In the genomic region with DNA sequence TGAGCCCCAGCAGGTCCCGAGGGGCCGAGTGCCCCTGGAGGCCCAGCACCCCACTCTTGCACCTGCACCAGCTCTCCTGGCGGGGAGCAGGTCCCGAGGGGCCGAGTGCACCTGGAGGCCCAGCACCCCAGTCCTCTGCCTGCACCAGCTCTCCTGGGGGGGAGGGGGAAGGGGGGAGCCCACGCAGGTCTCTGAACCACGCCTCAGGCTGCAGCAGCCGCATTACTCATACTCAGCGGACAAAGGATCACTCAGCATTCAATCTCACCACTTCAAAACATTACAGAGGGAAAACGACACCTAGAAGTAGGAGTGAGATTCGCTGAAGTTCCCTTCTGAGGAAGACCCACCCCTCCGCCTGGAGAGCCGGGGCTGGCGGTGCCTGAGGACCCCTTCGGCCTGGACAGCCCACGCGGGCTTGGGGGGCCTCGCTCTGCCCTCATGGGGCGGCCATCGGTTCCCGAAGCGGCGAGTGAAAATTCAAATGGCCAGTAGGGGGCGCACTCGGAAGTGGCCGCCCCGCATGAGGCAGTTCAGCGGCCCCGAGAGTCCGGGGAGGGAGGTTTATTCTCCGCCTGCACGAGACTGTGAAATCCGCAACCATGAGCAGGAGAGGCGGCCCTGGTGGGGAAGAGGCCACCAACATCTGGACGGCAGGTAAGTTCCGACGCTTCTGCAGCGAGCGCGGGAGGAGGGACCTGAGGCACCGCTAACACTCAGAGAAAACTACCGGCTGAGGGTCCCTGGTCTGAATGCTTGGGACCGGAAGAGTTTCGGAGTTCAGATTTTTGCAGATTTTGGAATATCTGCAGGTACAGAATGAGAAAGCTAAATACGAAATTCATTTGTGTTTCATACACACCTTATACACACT, we compare ENCODE assay signal across 1 cellular context.
A peak's percentile ranks its signal among the peaks of the same experiment; 100 is the strongest.
TF ChIP-seq lines count a peak whose summit lies in the region.

No MANE protein-coding gene starts in this region.

TF ChIP-seq in HepG2, 621 proteins besides CTCF, POLR2A, EP300 and RAD21 (continued from another document and continues in another):
- peak; percentile 82 for TF ChIP-seq SALL1 (CRISPR knock-in tag; IDR thresholded peaks at IDR 0.05)
- TF ChIP-seq ZNF234 (CRISPR knock-in tag; conservative IDR thresholded peaks at IDR 0.05), result 0 out of 2 replicates have a peak, but pooled peaks have one; percentile 64
- TF ChIP-seq MAZ (IDR thresholded peaks at IDR 0.05; ENCODE audit: borderline replicate concordance, low read depth, low read length), result no peak
- peak; percentile 44; the same call in 1 of the 2 replicates for TF ChIP-seq MAZ (CRISPR knock-in tag; IDR thresholded peaks at IDR 0.05; ENCODE audit: low read depth)
- TF ChIP-seq RXRB (CRISPR knock-in tag; IDR thresholded peaks at IDR 0.05; ENCODE audit: borderline replicate concordance), result peak; percentile 52; the same call in 1 of the 2 replicates
- TF ChIP-seq GZF1 (CRISPR knock-in tag; IDR thresholded peaks at IDR 0.05), result peak; percentile 73
- TF ChIP-seq KDM5A (IDR thresholded peaks at IDR 0.05; ENCODE audit: borderline replicate concordance, low read length), result peak; percentile 20; the same call in 1 of the 2 replicates
- TF ChIP-seq, protein P1, sequence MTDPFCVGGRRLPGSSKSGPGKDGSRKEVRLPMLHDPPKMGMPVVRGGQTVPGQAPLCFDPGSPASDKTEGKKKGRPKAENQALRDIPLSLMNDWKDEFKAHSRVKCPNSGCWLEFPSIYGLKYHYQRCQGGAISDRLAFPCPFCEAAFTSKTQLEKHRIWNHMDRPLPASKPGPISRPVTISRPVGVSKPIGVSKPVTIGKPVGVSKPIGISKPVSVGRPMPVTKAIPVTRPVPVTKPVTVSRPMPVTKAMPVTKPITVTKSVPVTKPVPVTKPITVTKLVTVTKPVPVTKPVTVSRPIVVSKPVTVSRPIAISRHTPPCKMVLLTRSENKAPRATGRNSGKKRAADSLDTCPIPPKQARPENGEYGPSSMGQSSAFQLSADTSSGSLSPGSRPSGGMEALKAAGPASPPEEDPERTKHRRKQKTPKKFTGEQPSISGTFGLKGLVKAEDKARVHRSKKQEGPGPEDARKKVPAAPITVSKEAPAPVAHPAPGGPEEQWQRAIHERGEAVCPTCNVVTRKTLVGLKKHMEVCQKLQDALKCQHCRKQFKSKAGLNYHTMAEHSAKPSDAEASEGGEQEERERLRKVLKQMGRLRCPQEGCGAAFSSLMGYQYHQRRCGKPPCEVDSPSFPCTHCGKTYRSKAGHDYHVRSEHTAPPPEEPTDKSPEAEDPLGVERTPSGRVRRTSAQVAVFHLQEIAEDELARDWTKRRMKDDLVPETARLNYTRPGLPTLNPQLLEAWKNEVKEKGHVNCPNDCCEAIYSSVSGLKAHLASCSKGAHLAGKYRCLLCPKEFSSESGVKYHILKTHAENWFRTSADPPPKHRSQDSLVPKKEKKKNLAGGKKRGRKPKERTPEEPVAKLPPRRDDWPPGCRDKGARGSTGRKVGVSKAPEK (CRISPR knock-in tag; IDR thresholded peaks at IDR 0.05; ENCODE audit: borderline replicate concordance), result 0 out of 2 replicates have a peak, but pooled peaks have one; percentile 2
- TF ChIP-seq NPAS2 (CRISPR knock-in tag; IDR thresholded peaks at IDR 0.05; ENCODE audit: borderline replicate concordance), result no peak
- TF ChIP-seq, protein P2, sequence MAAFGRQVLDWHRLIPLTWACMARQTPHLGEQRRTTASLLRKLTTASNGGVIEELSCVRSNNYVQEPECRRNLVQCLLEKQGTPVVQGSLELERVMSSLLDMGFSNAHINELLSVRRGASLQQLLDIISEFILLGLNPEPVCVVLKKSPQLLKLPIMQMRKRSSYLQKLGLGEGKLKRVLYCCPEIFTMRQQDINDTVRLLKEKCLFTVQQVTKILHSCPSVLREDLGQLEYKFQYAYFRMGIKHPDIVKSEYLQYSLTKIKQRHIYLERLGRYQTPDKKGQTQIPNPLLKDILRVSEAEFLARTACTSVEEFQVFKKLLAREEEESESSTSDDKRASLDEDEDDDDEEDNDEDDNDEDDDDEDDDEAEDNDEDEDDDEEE (CRISPR knock-in tag; IDR thresholded peaks at IDR 0.05), result 0 out of 2 replicates have a peak, but pooled peaks have one; percentile 59
- 0 out of 2 replicates have a peak, but pooled peaks have one; percentile 21 for TF ChIP-seq ZNF44 (CRISPR knock-in tag; IDR thresholded peaks at IDR 0.05)
- TF ChIP-seq HES4 (CRISPR knock-in tag; IDR thresholded peaks at IDR 0.05; ENCODE audit: borderline replicate concordance), result peak; percentile 30; the same call in 1 of the 2 replicates
- 0 out of 2 replicates have a peak, but pooled peaks have one; percentile 8 for TF ChIP-seq NRL (CRISPR knock-in tag; IDR thresholded peaks at IDR 0.05; ENCODE audit: borderline replicate concordance)
- TF ChIP-seq POLR2AphosphoS5 (IDR thresholded peaks at IDR 0.05; ENCODE audit: low read depth, low read length), result peak; percentile 53; the same call in 1 of the 2 replicates
- peak; percentile 50 for TF ChIP-seq ISL2 (CRISPR knock-in tag; IDR thresholded peaks at IDR 0.05)
- TF ChIP-seq MZF1 (CRISPR knock-in tag; IDR thresholded peaks at IDR 0.05; ENCODE audit: borderline replicate concordance), result 0 out of 2 replicates have a peak, but pooled peaks have one; percentile 34
- TF ChIP-seq NAIF1 (CRISPR knock-in tag; IDR thresholded peaks at IDR 0.05; ENCODE audit: borderline replicate concordance), result 0 out of 2 replicates have a peak, but pooled peaks have one; percentile 45
- peak; percentile 14; the same call in 1 of the 2 replicates for TF ChIP-seq SMC3 (IDR thresholded peaks at IDR 0.05; ENCODE audit: low read length)
- TF ChIP-seq, protein P3, sequence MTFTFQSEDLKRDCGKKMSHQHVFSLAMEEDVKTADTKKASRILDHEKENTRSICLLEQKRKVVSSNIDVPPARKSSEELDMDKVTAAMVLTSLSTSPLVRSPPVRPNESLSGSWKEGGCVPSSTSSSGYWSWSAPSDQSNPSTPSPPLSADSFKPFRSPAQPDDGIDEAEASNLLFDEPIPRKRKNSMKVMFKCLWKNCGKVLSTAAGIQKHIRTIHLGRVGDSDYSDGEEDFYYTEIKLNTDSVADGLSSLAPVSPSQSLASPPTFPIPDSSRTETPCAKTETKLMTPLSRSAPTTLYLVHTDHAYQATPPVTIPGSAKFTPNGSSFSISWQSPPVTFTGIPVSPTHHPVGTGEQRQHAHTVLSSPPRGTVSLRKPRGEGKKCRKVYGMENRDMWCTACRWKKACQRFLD (CRISPR knock-in tag; IDR thresholded peaks at IDR 0.05; ENCODE audit: borderline replicate concordance), result 0 out of 2 replicates have a peak, but pooled peaks have one; percentile 28
- peak; percentile 69 for TF ChIP-seq RXRA (CRISPR knock-in tag; IDR thresholded peaks at IDR 0.05)
- TF ChIP-seq BCL6 (CRISPR knock-in tag; IDR thresholded peaks at IDR 0.05), result peak; percentile 24; the same call in 1 of the 2 replicates
- peak; percentile 80 for TF ChIP-seq YEATS4 (CRISPR knock-in tag; IDR thresholded peaks at IDR 0.05; ENCODE audit: borderline replicate concordance)
- peak; percentile 92 for TF ChIP-seq ZNF501 (CRISPR knock-in tag; IDR thresholded peaks at IDR 0.05)
- TF ChIP-seq MAFG (CRISPR knock-in tag; IDR thresholded peaks at IDR 0.05), result no peak
- TF ChIP-seq AGO1 (IDR thresholded peaks at IDR 0.05; ENCODE audit: low read depth, low read length, poor library complexity, severe bottlenecking), result peak; percentile 81
- TF ChIP-seq, protein P4, sequence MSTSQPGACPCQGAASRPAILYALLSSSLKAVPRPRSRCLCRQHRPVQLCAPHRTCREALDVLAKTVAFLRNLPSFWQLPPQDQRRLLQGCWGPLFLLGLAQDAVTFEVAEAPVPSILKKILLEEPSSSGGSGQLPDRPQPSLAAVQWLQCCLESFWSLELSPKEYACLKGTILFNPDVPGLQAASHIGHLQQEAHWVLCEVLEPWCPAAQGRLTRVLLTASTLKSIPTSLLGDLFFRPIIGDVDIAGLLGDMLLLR (CRISPR knock-in tag; IDR thresholded peaks at IDR 0.05), result peak; percentile 60; the same call in 1 of the 2 replicates
- TF ChIP-seq, protein P5, sequence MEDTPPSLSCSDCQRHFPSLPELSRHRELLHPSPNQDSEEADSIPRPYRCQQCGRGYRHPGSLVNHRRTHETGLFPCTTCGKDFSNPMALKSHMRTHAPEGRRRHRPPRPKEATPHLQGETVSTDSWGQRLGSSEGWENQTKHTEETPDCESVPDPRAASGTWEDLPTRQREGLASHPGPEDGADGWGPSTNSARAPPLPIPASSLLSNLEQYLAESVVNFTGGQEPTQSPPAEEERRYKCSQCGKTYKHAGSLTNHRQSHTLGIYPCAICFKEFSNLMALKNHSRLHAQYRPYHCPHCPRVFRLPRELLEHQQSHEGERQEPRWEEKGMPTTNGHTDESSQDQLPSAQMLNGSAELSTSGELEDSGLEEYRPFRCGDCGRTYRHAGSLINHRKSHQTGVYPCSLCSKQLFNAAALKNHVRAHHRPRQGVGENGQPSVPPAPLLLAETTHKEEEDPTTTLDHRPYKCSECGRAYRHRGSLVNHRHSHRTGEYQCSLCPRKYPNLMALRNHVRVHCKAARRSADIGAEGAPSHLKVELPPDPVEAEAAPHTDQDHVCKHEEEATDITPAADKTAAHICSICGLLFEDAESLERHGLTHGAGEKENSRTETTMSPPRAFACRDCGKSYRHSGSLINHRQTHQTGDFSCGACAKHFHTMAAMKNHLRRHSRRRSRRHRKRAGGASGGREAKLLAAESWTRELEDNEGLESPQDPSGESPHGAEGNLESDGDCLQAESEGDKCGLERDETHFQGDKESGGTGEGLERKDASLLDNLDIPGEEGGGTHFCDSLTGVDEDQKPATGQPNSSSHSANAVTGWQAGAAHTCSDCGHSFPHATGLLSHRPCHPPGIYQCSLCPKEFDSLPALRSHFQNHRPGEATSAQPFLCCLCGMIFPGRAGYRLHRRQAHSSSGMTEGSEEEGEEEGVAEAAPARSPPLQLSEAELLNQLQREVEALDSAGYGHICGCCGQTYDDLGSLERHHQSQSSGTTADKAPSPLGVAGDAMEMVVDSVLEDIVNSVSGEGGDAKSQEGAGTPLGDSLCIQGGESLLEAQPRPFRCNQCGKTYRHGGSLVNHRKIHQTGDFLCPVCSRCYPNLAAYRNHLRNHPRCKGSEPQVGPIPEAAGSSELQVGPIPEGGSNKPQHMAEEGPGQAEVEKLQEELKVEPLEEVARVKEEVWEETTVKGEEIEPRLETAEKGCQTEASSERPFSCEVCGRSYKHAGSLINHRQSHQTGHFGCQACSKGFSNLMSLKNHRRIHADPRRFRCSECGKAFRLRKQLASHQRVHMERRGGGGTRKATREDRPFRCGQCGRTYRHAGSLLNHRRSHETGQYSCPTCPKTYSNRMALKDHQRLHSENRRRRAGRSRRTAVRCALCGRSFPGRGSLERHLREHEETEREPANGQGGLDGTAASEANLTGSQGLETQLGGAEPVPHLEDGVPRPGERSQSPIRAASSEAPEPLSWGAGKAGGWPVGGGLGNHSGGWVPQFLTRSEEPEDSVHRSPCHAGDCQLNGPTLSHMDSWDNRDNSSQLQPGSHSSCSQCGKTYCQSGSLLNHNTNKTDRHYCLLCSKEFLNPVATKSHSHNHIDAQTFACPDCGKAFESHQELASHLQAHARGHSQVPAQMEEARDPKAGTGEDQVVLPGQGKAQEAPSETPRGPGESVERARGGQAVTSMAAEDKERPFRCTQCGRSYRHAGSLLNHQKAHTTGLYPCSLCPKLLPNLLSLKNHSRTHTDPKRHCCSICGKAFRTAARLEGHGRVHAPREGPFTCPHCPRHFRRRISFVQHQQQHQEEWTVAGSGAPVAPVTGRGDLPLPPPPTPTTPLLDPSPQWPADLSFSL (CRISPR knock-in tag; IDR thresholded peaks at IDR 0.05), result 0 out of 2 replicates have a peak, but pooled peaks have one; percentile 5
- TF ChIP-seq, protein P6, sequence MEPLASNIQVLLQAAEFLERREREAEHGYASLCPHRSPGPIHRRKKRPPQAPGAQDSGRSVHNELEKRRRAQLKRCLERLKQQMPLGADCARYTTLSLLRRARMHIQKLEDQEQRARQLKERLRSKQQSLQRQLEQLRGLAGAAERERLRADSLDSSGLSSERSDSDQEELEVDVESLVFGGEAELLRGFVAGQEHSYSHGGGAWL (CRISPR knock-in tag; IDR thresholded peaks at IDR 0.05), result 0 out of 2 replicates have a peak, but pooled peaks have one; percentile 46
- TF ChIP-seq ZFX (CRISPR knock-in tag; IDR thresholded peaks at IDR 0.05; ENCODE audit: low read depth), result peak; percentile 78
- TF ChIP-seq ZNF335 (CRISPR knock-in tag; IDR thresholded peaks at IDR 0.05), result peak; percentile 77
- peak; percentile 74 for TF ChIP-seq ZNF124 (CRISPR knock-in tag; IDR thresholded peaks at IDR 0.05)
- peak; percentile 77 for TF ChIP-seq ZFY (CRISPR knock-in tag; IDR thresholded peaks at IDR 0.05)
- peak; percentile 29; the same call in 1 of the 2 replicates for TF ChIP-seq HNF4A (CRISPR knock-in tag; IDR thresholded peaks at IDR 0.05)
- TF ChIP-seq, protein P7, sequence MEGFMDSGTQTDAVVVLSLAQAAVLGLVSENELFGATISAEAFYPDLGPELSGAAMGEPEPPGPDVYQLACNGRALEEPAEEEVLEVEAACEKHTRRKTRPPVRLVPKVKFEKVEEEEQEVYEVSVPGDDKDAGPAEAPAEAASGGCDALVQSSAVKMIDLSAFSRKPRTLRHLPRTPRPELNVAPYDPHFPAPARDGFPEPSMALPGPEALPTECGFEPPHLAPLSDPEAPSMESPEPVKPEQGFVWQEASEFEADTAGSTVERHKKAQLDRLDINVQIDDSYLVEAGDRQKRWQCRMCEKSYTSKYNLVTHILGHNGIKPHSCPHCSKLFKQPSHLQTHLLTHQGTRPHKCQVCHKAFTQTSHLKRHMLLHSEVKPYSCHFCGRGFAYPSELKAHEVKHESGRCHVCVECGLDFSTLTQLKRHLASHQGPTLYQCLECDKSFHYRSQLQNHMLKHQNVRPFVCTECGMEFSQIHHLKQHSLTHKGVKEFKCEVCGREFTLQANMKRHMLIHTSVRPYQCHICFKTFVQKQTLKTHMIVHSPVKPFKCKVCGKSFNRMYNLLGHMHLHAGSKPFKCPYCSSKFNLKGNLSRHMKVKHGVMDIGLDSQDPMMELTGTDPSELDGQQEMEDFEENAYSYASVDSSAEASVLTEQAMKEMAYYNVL (CRISPR knock-in tag; IDR thresholded peaks at IDR 0.05; ENCODE audit: borderline replicate concordance), result peak; percentile 16; the same call in 1 of the 2 replicates
- no peak for TF ChIP-seq SOX6 (IDR thresholded peaks at IDR 0.05)
- peak; percentile 36; the same call in 1 of the 2 replicates for TF ChIP-seq SOX6 (CRISPR knock-in tag; IDR thresholded peaks at IDR 0.05)
- 0 out of 2 replicates have a peak, but pooled peaks have one; percentile 29 for TF ChIP-seq ZSCAN29 (CRISPR knock-in tag; conservative IDR thresholded peaks at IDR 0.05)
- TF ChIP-seq, protein P8, sequence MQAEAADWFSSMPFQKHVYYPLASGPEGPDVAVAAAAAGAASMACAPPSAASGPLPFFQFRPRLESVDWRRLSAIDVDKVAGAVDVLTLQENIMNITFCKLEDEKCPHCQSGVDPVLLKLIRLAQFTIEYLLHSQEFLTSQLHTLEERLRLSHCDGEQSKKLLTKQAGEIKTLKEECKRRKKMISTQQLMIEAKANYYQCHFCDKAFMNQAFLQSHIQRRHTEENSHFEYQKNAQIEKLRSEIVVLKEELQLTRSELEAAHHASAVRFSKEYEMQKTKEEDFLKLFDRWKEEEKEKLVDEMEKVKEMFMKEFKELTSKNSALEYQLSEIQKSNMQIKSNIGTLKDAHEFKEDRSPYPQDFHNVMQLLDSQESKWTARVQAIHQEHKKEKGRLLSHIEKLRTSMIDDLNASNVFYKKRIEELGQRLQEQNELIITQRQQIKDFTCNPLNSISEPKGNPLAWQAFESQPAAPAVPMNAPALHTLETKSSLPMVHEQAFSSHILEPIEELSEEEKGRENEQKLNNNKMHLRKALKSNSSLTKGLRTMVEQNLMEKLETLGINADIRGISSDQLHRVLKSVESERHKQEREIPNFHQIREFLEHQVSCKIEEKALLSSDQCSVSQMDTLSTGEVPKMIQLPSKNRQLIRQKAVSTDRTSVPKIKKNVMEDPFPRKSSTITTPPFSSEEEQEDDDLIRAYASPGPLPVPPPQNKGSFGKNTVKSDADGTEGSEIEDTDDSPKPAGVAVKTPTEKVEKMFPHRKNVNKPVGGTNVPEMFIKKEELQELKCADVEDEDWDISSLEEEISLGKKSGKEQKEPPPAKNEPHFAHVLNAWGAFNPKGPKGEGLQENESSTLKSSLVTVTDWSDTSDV (CRISPR knock-in tag; IDR thresholded peaks at IDR 0.05), result peak; percentile 12; the same call in 1 of the 2 replicates
